9 cellular contexts compared by ENCODE assay signal in genomic region chr4:76688737-76689078, GRCh38.
DNase-seq lines count a peak whose midpoint lies in the region; ATAC-seq and TF ChIP-seq lines count a peak whose summit lies in the region.
"Had no signal": no experiment of that assay in that cellular context is flagged by ENCODE, and none has a peak within 500 bp of the region (broad histone marks: within the 10 kb centered on the region; RNA-seq: fewer than 3 reads in every experiment).

No MANE protein-coding gene starts in this region.

- H3K9ac ChIP-seq in HUES64 (ENCODE audit: low read depth, low read length), result peak overlapping the region; percentile 84

- no peak for ATAC-seq in natural killer cell

- no peak overlapping the region for H3K27ac ChIP-seq in HUES64 (ENCODE audit: low read depth, low read length)
- H3K27ac ChIP-seq in OCI-LY7 (ENCODE audit: low read depth, low read length, poor library complexity, severe bottlenecking), result no peak overlapping the region
- H3K27ac ChIP-seq: neutrophil had no signal

- no peaks in the 10 kb centered on the region for H4K20me1 ChIP-seq in OCI-LY7 (ENCODE audit: insufficient read depth, low read length)

- H3K4me1 Mint-ChIP-seq in chondrocyte (ENCODE audit: low read depth) (peaks cover 40% of the 10 kb centered on the region), natural killer cell (peaks cover 5 to 14% of the 10 kb centered on the region in 2 donors)

- no peaks in the 10 kb centered on the region for H3K9me3 Mint-ChIP-seq in chondrocyte (ENCODE audit: low read depth)
- H3K9me3 Mint-ChIP-seq in natural killer cell, result no peaks in the 10 kb centered on the region

- peak overlapping the region; percentile 70 for H3K4me3 Mint-ChIP-seq in chondrocyte (ENCODE audit: unreplicated experiment)
- peak overlapping the region; percentile 52 for H3K4me3 Mint-ChIP-seq in natural killer cell

- H3K9me3 ChIP-seq in HUES64 (ENCODE audit: insufficient read depth, low read depth, low read length) (no peaks in the 10 kb centered on the region), OCI-LY7 (ENCODE audit: low read length) (no peaks in the 10 kb centered on the region)
- H3K9me3 ChIP-seq: neutrophil had no signal

- no peak overlapping the region for H2AFZ ChIP-seq in OCI-LY7 (ENCODE audit: low read length)

- H3K27ac Mint-ChIP-seq in chondrocyte (ENCODE audit: unreplicated experiment) (peak overlapping the region; percentile 34), natural killer cell (no peak overlapping the region)

- intact Hi-C loops in natural killer cell (cut with micrococcal nuclease) (no loop called here), OCI-LY7 (cut with micrococcal nuclease; ENCODE audit: unreplicated experiment) (no loop called here)

- H3K4me2 ChIP-seq in OCI-LY7 (ENCODE audit: low read length), result no peak overlapping the region

- H3K4me3 ChIP-seq in HUES64 (ENCODE audit: low read length) (peak overlapping the region; percentile 73), OCI-LY7 (ENCODE audit: low read depth, low read length, poor library complexity, severe bottlenecking) (no peak overlapping the region)

- peaks cover 32% of the 10 kb centered on the region for H3K4me1 ChIP-seq in HUES64 (ENCODE audit: insufficient read depth, low read length)
- H3K4me1 ChIP-seq in OCI-LY7 (ENCODE audit: insufficient read depth, low read length, poor library complexity, severe bottlenecking), result no peaks in the 10 kb centered on the region

- TF ChIP-seq CTCF in chondrocyte (IDR thresholded peaks at IDR 0.05), result no peak
- TF ChIP-seq CTCF in natural killer cell (IDR thresholded peaks at IDR 0.05), result no peak
- TF ChIP-seq CTCF in OCI-LY7 (conservative IDR thresholded peaks at IDR 0.05; ENCODE audit: low read length), result no peak

- POLR2A ChIA-PET in OCI-LY7 (lab: Charles Lee), result no interaction called here

- CTCF ChIA-PET in OCI-LY7 (lab: Charles Lee; ENCODE audit: unreplicated experiment), result no interaction called here

- H3K9me2 ChIP-seq in OCI-LY7 (ENCODE audit: insufficient read depth, low read length), result no peaks in the 10 kb centered on the region

- H3K27me3 Mint-ChIP-seq in chondrocyte (ENCODE audit: low read depth), result no peaks in the 10 kb centered on the region
- H3K27me3 Mint-ChIP-seq in natural killer cell (ENCODE audit: low read depth in 2 of 2), result peaks cover 54 to 64% of the 10 kb centered on the region in 2 donors

- BruUV-seq in OCI-LY7 (replicated peaks; lab: Mats Ljungman, UMichigan), result no TSS peak

- H3K36me3 Mint-ChIP-seq in chondrocyte (ENCODE audit: low read depth) (no peaks in the 10 kb centered on the region), natural killer cell (no peaks in the 10 kb centered on the region)

- no peaks in the 10 kb centered on the region for H3K79me2 ChIP-seq in OCI-LY7 (ENCODE audit: insufficient read depth, low read depth, low read length)

- H3K36me3 ChIP-seq in HUES64 (ENCODE audit: insufficient read depth, low read length) (no peaks in the 10 kb centered on the region), OCI-LY7 (ENCODE audit: insufficient read depth, low read length) (no peaks in the 10 kb centered on the region)
- H3K36me3 ChIP-seq: neutrophil had no signal

- H3K27me3 ChIP-seq in HUES64 (ENCODE audit: insufficient read depth, low read length), result peaks cover 10% of the 10 kb centered on the region

- DNase-seq in COLO668 (lab: John Stamatoyannopoulos, UW; ENCODE audit: unreplicated experiment), result peak; percentile 25
- DNase-seq in chondrocyte (ENCODE audit: low spot score), result no peak
- no peak for DNase-seq in natural killer cell
- DNase-seq in OCI-LY7 (ENCODE audit: low spot score), result no peak
- no peak for DNase-seq in T-helper 9 cell
- no peak for DNase-seq in NCI-H510A treated with DMSO at 0.1 percent for 48 hours (lab: John Stamatoyannopoulos, UW)
- DNase-seq in T1000 (lab: John Stamatoyannopoulos, UW), result no peak

- 2% methylated on average over 11 of the region's 11 CpGs for WGBS in HUES64
